In the genomic region with DNA sequence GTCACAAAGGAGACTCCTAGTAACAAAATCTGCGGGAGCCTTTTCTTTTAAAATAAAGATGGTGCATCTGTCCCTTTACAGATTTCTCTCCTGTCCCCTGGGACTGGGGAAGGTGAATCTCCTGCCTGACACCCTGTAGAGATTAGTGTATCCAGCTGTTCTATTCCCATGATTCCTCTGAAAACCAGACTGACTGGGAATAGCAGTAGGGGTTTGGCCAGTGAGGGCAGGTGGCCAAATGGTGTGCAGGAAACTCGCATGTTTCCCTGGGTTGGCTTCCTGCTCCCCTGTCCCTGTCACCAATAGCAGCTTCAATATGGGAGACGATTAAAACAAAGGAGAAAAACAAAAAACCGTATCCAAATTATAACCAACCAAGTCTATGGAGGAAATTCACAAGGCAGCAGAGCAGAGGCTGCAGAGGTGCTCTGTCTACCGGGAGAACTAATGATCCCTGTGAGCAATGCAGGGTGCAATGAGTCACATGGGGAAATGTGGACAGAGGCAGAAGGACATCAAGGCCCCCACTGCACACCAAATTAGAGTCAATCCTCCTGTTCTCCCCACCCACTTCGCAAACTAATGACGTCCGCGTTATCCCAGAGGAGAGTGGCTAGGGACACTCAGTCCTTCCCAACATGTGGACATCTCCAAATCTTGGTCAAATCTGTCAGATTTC, we compare ENCODE assay signal across 8 cellular contexts. TPM values are rescaled to one million over a fixed set of nuclear protein-coding genes. Genes with fewer than 3 reads are reported as not detected.
DNase-seq lines count a peak whose midpoint lies in the region; ATAC-seq, FAIRE-seq and TF ChIP-seq lines count a peak whose summit lies in the region.
"Not testable (repeated sequence)": the region's sequence is repeated elsewhere in the genome, so short reads cannot be mapped to it uniquely, and the experiment has no call there.

No MANE protein-coding gene starts in this region.

- H3K23ac ChIP-seq in H9 (ENCODE audit: insufficient read length, low read depth, low read length); H1 (ENCODE audit: insufficient read length): not testable (repeated sequence)

- not testable (repeated sequence) for H3K9me3 ChIP-seq in A549; H9 (ENCODE audit: control insufficient read depth, low read depth, low read length); SJCRH30 (replicated peaks); H1 (ENCODE audit: insufficient read depth in 2 of 2, low read depth in 1 of 2, low read length in 1 of 2); HepG2 (ENCODE audit: low read length)

- TF ChIP-seq CTCF in A549 (IDR thresholded peaks at IDR 0.05); H9 (conservative IDR thresholded peaks at IDR 0.05); H1 (IDR thresholded peaks at IDR 0.05; ENCODE audit: control extremely low read depth in 1 of 3, insufficient read depth in 1 of 3, low read depth in 1 of 3, low read length in 3 of 3); HepG2 (CRISPR knock-in tag; IDR thresholded peaks at IDR 0.05): not testable (repeated sequence)

- not testable (repeated sequence) for TF ChIP-seq POLR2A in A549 (IDR thresholded peaks at IDR 0.05; ENCODE audit: low read length); H1 (IDR thresholded peaks at IDR 0.05; ENCODE audit: control extremely low read depth in 1 of 2, low read depth in 2 of 2, low read length in 2 of 2); HepG2 (IDR thresholded peaks at IDR 0.05; ENCODE audit: insufficient read depth in 1 of 2, low read depth in 2 of 2, low read length in 2 of 2)

- intact Hi-C loops in HepG2 (cut with micrococcal nuclease; ENCODE audit: unreplicated experiment): not testable (repeated sequence)

- not testable (repeated sequence) for H3K27me3 ChIP-seq in H9 (ENCODE audit: insufficient read depth, low read length); SJCRH30; H1 (replicated peaks in 1 of 4; ENCODE audit: control insufficient read depth in 3 of 4, extremely low read depth in 1 of 4, insufficient read depth in 3 of 4, low read length in 3 of 4)
- peaks cover 0 to 15% of the 10 kb centered on the region in 2 experiments; a peak in 2 of 5 replicates for H3K27me3 ChIP-seq in HepG2 (ENCODE audit: control insufficient read depth in 1 of 2, insufficient read depth in 2 of 2, low read length in 2 of 2)

- H3K27me3 Mint-ChIP-seq in H9 (ENCODE audit: low read depth): peaks cover 15% of the 10 kb centered on the region

- not testable (repeated sequence) for TF ChIP-seq EP300 in A549 (IDR thresholded peaks at IDR 0.05); H1 (IDR thresholded peaks at IDR 0.05; ENCODE audit: borderline replicate concordance in 1 of 2, low read depth in 2 of 2, low read length in 2 of 2); HepG2 (IDR thresholded peaks at IDR 0.05; ENCODE audit: low read depth in 2 of 2, low read length in 2 of 2); HepG2 (CRISPR knock-in tag; IDR thresholded peaks at IDR 0.05; ENCODE audit: borderline replicate concordance)

- H3K4me2 ChIP-seq in A549; H9 (ENCODE audit: insufficient read depth, insufficient read length, low read length); H1 (ENCODE audit: insufficient read depth in 1 of 2, low read depth in 2 of 2, low read length in 2 of 2); HepG2 (ENCODE audit: low read depth, low read length): not testable (repeated sequence)

- H3K4me1 ChIP-seq in A549; H9 (ENCODE audit: insufficient read depth, low read length); SJCRH30; HepG2 (ENCODE audit: insufficient read depth, low read length): not testable (repeated sequence)
- peaks cover 7 to 10% (median 7%) of the 10 kb centered on the region in 4 experiments for H3K4me1 ChIP-seq in H1 (replicated peaks in 1 of 4; ENCODE audit: control insufficient read depth in 3 of 4, insufficient read depth in 4 of 4, low read length in 3 of 4)

- H2BK20ac ChIP-seq in H9 (ENCODE audit: low read depth, low read length, poor library complexity, severe bottlenecking): not testable (repeated sequence)
- peak overlapping the region; percentile 93; the same call in 1 of the 2 replicates for H2BK20ac ChIP-seq in H1 (ENCODE audit: low read length)

- not testable (repeated sequence) for H2BK15ac ChIP-seq in H9 (ENCODE audit: low read depth, low read length); H1 (ENCODE audit: low read length)

- BruUV-seq in HepG2 (replicated peaks; lab: Mats Ljungman, UMichigan): not testable (repeated sequence)

- H3K18ac ChIP-seq in H9 (ENCODE audit: insufficient read length, low read depth, low read length); H1 (ENCODE audit: extremely low read depth, low read length): not testable (repeated sequence)

- POLR2A ChIA-PET in A549 (lab: Yijun Ruan, JAX); HepG2 (lab: Yijun Ruan, JAX): not testable (repeated sequence)
- POLR2A ChIA-PET in H1 (lab: Charles Lee; ENCODE audit: partially characterized antibody): interaction anchor here (1.4 kb wide), 1 partner anchor 17 kb away, joined by 3 read pairs; the partner anchor contains the start of gene NAGK

- H3K27ac ChIP-seq in A549; H9 (ENCODE audit: insufficient read length, low read depth, low read length); SJCRH30; H1 (ENCODE audit: low read depth, low read length); HepG2 (ENCODE audit: extremely low read length, insufficient read depth, low read length): not testable (repeated sequence)

- not testable (repeated sequence) for H3K36me3 ChIP-seq in SJCRH30; H1 (ENCODE audit: control insufficient read depth in 2 of 4, insufficient read depth in 4 of 4, low read length in 3 of 4); HepG2 (replicated peaks in 1 of 2; ENCODE audit: control insufficient read depth in 1 of 2, insufficient read depth in 2 of 2, low read length in 2 of 2)

- H4K20me1 ChIP-seq in H9 (ENCODE audit: control insufficient read depth, insufficient read depth, insufficient read length); H1 (replicated peaks in 1 of 2; ENCODE audit: control insufficient read depth in 1 of 2, insufficient read depth in 2 of 2, low read length in 2 of 2); HepG2 (ENCODE audit: insufficient read depth, low read length): not testable (repeated sequence)

- not testable (repeated sequence) for H2BK5ac ChIP-seq in H9 (ENCODE audit: insufficient read length, low read length)
- H2BK5ac ChIP-seq in H1 (ENCODE audit: low read depth, low read length): peak overlapping the region; percentile 90; the same call in 1 of the 2 replicates

- not testable (repeated sequence) for H2BK12ac ChIP-seq in H9 (ENCODE audit: insufficient read length, low read depth, low read length)
- H2BK12ac ChIP-seq in H1 (ENCODE audit: low read depth, low read length): peak overlapping the region; percentile 60; the same call in 1 of the 2 replicates

- peak overlapping the region; percentile 18 to 87 (median 86); a peak in 3 of 7 replicates for H3K27ac Mint-ChIP-seq in H9

- H4K5ac ChIP-seq in H9 (ENCODE audit: insufficient read length, low read depth, low read length); H1 (ENCODE audit: insufficient read length, low read depth, low read length): not testable (repeated sequence)

- not testable (repeated sequence) for H3K14ac ChIP-seq in H9 (ENCODE audit: insufficient read depth, low read length); H1 (ENCODE audit: insufficient read length)

- H3T11ph ChIP-seq in H9 (ENCODE audit: low read length): not testable (repeated sequence)

- not testable (repeated sequence) for H2AK5ac ChIP-seq in H9 (ENCODE audit: insufficient read length, low read length)
- H2AK5ac ChIP-seq in H1 (ENCODE audit: low read depth, low read length): 0 out of 2 replicates have a peak overlapping the region, but pooled peaks have one; percentile 39

- H3K36me3 Mint-ChIP-seq in H9 (ENCODE audit: insufficient read depth in 1 of 3, low read depth in 3 of 3): not testable (repeated sequence)

- not testable (repeated sequence) for H2AFZ ChIP-seq in H9 (ENCODE audit: low read length); H1 (ENCODE audit: low read length); HepG2 (ENCODE audit: low read length)

- in situ Hi-C loops in HepG2 (cut with HindIII; ENCODE audit: extremely low pct_ligation_motif_present, low pct_unique_long_range_greater_than_20kb): not testable (repeated sequence)

- H3K79me2 ChIP-seq in H9 (ENCODE audit: insufficient read depth, low read length); H1 (ENCODE audit: control insufficient read depth in 1 of 2, insufficient read depth in 2 of 2, low read length in 2 of 2); HepG2 (ENCODE audit: insufficient read depth, low read length): not testable (repeated sequence)

- not testable (repeated sequence) for H4K8ac ChIP-seq in H9 (replicated peaks; ENCODE audit: insufficient read length, low read depth, low read length); H1 (ENCODE audit: extremely low read depth, insufficient read depth, low read length)

- H3K4me3 Mint-ChIP-seq in H9: peak overlapping the region in 1 of 2 experiments; percentile 11; a peak in 1 of 5 replicates

- not testable (repeated sequence) for H3K79me1 ChIP-seq in H9 (ENCODE audit: insufficient read depth, low read depth, low read length, poor library complexity, severe bottlenecking); H1 (ENCODE audit: low read depth, low read length)

- H3K4me1 Mint-ChIP-seq in H9: peaks cover 70 to 72% of the 10 kb centered on the region in 2 experiments

- H4K91ac ChIP-seq in H9 (ENCODE audit: insufficient read length, low read depth, low read length): not testable (repeated sequence)
- H4K91ac ChIP-seq in H1 (replicated peaks; ENCODE audit: insufficient read length, low read length): peak overlapping the region; percentile 93

- H3K9ac ChIP-seq in H9 (ENCODE audit: extremely low read depth, insufficient read length, low read length); H1 (replicated peaks in 1 of 4; ENCODE audit: extremely low read depth in 1 of 4, low read depth in 3 of 4, low read length in 3 of 4); HepG2 (ENCODE audit: insufficient read depth, low read depth, low read length): not testable (repeated sequence)

- WGBS in A549 (ENCODE audit: missing lambda C conversion rate): 60% methylated on average over 9 of the region's 9 CpGs
- no CpG with 5 or more reads among the region's 9 CpGs for WGBS in H9 (ENCODE audit: extremely low coverage, insufficient read length, low lambda C conversion rate)
- 66% methylated on average over 9 of the region's 9 CpGs; no CpG with 5 or more reads in 1 of the 2 experiments for WGBS in H1 (ENCODE audit: extremely low coverage in 1 of 2, insufficient coverage in 1 of 2, insufficient read length in 1 of 2, insufficient replicate concordance in 2 of 2, low coverage in 1 of 2, low lambda C conversion rate in 2 of 2, missing lambda C conversion rate in 1 of 2), 2 experiments
- 32% methylated on average over 9 of the region's 9 CpGs for WGBS in HepG2 (ENCODE audit: low lambda C conversion rate)

- H3K4me3 ChIP-seq in A549; SJCRH30; H1 (ENCODE audit: extremely low read depth in 1 of 4, insufficient read depth in 2 of 4, low read depth in 3 of 4, low read length in 4 of 4); HepG2 (replicated peaks in 1 of 3; ENCODE audit: insufficient read depth in 1 of 3, low read depth in 2 of 3, low read length in 3 of 3): not testable (repeated sequence)

- not testable (repeated sequence) for TF ChIP-seq RAD21 in A549 (conservative IDR thresholded peaks at IDR 0.05 in 1 of 2, IDR thresholded peaks at IDR 0.05 in 1 of 2); H1 (IDR thresholded peaks at IDR 0.05 in 1 of 2, conservative IDR thresholded peaks at IDR 0.05 in 1 of 2; ENCODE audit: low read depth in 2 of 2, low read length in 2 of 2); HepG2 (CRISPR knock-in tag; IDR thresholded peaks at IDR 0.05)

- peak; percentile 53 to 59 for ATAC-seq in A549
- peak; percentile 55 for ATAC-seq in HepG2

- CTCF ChIA-PET in A549 (lab: Yijun Ruan, JAX); HepG2 (lab: Yijun Ruan, JAX; ENCODE audit: low intra/inter-chr PET ratio, low total read pairs): not testable (repeated sequence)
- CTCF ChIA-PET in H1 (lab: Charles Lee; ENCODE audit: partially characterized antibody): interaction anchor here (1.7 kb wide), 1 partner anchor 67 kb away, joined by 4 read pairs; no protein-coding TSS in a partner anchor

- H3K23me2 ChIP-seq in H9 (ENCODE audit: insufficient read length, low read depth, low read length, poor library complexity, severe bottlenecking); H1 (ENCODE audit: low read depth, low read length): not testable (repeated sequence)

- H3K4ac ChIP-seq in H9 (ENCODE audit: low read depth, low read length); H1 (replicated peaks; ENCODE audit: insufficient read length, low read depth, low read length): not testable (repeated sequence)

- H2BK120ac ChIP-seq in H9 (ENCODE audit: low read depth, low read length, poor library complexity, severe bottlenecking); H1 (replicated peaks; ENCODE audit: low read depth, low read length): not testable (repeated sequence)

- FAIRE-seq in A549 (lab: Jason Lieb, UNC); H1 (lab: Jason Lieb, UNC); HepG2 (lab: Jason Lieb, UNC): not testable (repeated sequence)
- peak; percentile 48 for FAIRE-seq in urothelium cell line (lab: Jason Lieb, UNC)

- not testable (repeated sequence) for H3K56ac ChIP-seq in H9 (ENCODE audit: insufficient read length, low read depth, low read length); H1 (replicated peaks; ENCODE audit: insufficient read length, low read depth, low read length)

- not testable (repeated sequence) for DNase-seq in A549 (ENCODE audit: low read depth in 1 of 2, low spot score in 1 of 2); H9; H1 (ENCODE audit: low read depth in 1 of 2, low spot score in 2 of 2); HepG2 (ENCODE audit: low spot score); urothelium cell line (ENCODE audit: low spot score)
- DNase-seq in NCI-H146 treated with DMSO at 0.1 percent for 48 hours (lab: John Stamatoyannopoulos, UW; ENCODE audit: unreplicated experiment): peak; percentile 30
- DNase-seq in NCI-H524 (lab: John Stamatoyannopoulos, UW): peak; percentile 10 to 81
- peak; percentile 42 to 68 for DNase-seq in SJCRH30

- H3K9me3 Mint-ChIP-seq in H9: not testable (repeated sequence)

RNA-seq across cellular contexts. Expression of gene NAGK, which starts 17.0 kb away (rescaled TPM):
- polyA plus RNA-seq in A549 (2011; rRNA removed) (41.2 and 42.2 TPM in 2 replicates), A549 (2017; fragmentation: RNase III; extraction: RNeasy Plus Mini Kit Qiagen cat#74134 plus additional on column Dnase treatment) (93.6 to 134 TPM (median 119 TPM) in 3 replicates), H1 (2011; rRNA removed) (57.9 and 67.8 TPM in 2 replicates), HepG2 (2011; rRNA removed) (24.4 and 32.1 TPM in 2 replicates)
- 61.5 and 66.0 TPM in 2 replicates for polyA plus RNA-seq in A549 (2012; cell fraction: cytosol; rRNA removed)
- 94.0 and 105 TPM in 2 replicates for polyA plus RNA-seq in A549 (2012; cell fraction: nucleus; rRNA removed)
- 35.5 and 36.3 TPM in 2 replicates for polyA minus RNA-seq in A549 (2011; rRNA and poly(A)+ RNA removed)
- total RNA-seq in H9 (2021) (74.4 and 75.1 TPM in 2 replicates), HepG2 (2016; rRNA removed; fragmentation: Illumina TruSeq; extraction: Trizol) (29.8 and 35.2 TPM in 2 replicates)
- total RNA-seq in SJCRH30 (2014; rRNA removed; shearing (Covaris generic)): 46.8 and 49.3 TPM in 2 replicates
- 59.9 and 62.2 TPM in 2 replicates for total RNA-seq in H1 (2021; fragmentation: NEBNext Ultra II Directional; extraction: Animal tissue kit (Norgen Biotek cat#: 25700))
- 63.9 TPM for polyA plus RNA-seq in H1 (2011; cell fraction: cytosol; rRNA removed)
- 75.4 TPM for polyA plus RNA-seq in H1 (2011; cell fraction: nucleus; rRNA removed)
- 53.2 to 66.3 TPM (median 60.8 TPM) in 4 replicates for polyA plus RNA-seq in H1 (2012, experiment 1 of 2)
- 36.9 TPM for polyA plus RNA-seq in H1 (2012, experiment 2 of 2)
- 68.3 TPM for polyA plus RNA-seq in H1 (2013, experiment 1 of 2)
- 67.6 TPM for polyA plus RNA-seq in H1 (2013, experiment 2 of 2)
- polyA minus RNA-seq in H1 (2011; rRNA and poly(A)+ RNA removed): 26.1 and 42.8 TPM in 2 replicates
- 21.1 TPM for polyA minus RNA-seq in H1 (2011; cell fraction: cytosol; rRNA and poly(A)+ RNA removed)
- polyA minus RNA-seq in H1 (2011; cell fraction: nucleus; rRNA and poly(A)+ RNA removed): 40.8 TPM
- 16.7 and 20.4 TPM in 2 replicates for total RNA-seq in HepG2 (2016; cell fraction: cytosol; rRNA removed; fragmentation: Illumina TruSeq; extraction: Trizol; ENCODE audit: low read depth)
- total RNA-seq in HepG2 (2016; cell fraction: insoluble cytoplasmic fraction; rRNA removed; fragmentation: Illumina TruSeq; extraction: Trizol): 28.4 and 34.5 TPM in 2 replicates
- total RNA-seq in HepG2 (2016; cell fraction: membrane; rRNA removed; fragmentation: Illumina TruSeq; extraction: Trizol): 16.2 and 19.4 TPM in 2 replicates
- total RNA-seq in HepG2 (2016; cell fraction: nucleus; rRNA removed; fragmentation: Illumina TruSeq; extraction: Trizol): 25.1 and 33.7 TPM in 2 replicates
- polyA plus RNA-seq in HepG2 (2011; cell fraction: cytosol; rRNA removed): 26.2 and 27.6 TPM in 2 replicates
- polyA plus RNA-seq in HepG2 (2011; cell fraction: nucleus; rRNA removed): 79.7 and 80.0 TPM in 2 replicates
- 21.9 and 25.9 TPM in 2 replicates for polyA plus RNA-seq in HepG2 (2012)
- polyA plus RNA-seq in HepG2 (2016; cell fraction: cytosol; fragmentation: Illumina TruSeq; extraction: Trizol; ENCODE audit: low read depth): 13.2 and 15.1 TPM in 2 replicates
- 36.5 and 39.9 TPM in 2 replicates for polyA plus RNA-seq in HepG2 (2016; cell fraction: insoluble cytoplasmic fraction; fragmentation: Illumina TruSeq; extraction: Trizol; ENCODE audit: low read depth)
- polyA plus RNA-seq in HepG2 (2016; cell fraction: membrane; fragmentation: Illumina TruSeq; extraction: Trizol; ENCODE audit: low read depth): 11.9 and 13.2 TPM in 2 replicates
- 64.5 and 73.2 TPM in 2 replicates for polyA plus RNA-seq in HepG2 (2016; cell fraction: nucleus; fragmentation: Illumina TruSeq; extraction: Trizol; ENCODE audit: insufficient read depth, low read depth)
- 27.8 and 45.7 TPM in 2 replicates for polyA minus RNA-seq in HepG2 (2011; rRNA and poly(A)+ RNA removed; ENCODE audit: low replicate concordance)
- polyA minus RNA-seq in HepG2 (2011; cell fraction: cytosol; rRNA and poly(A)+ RNA removed): 7.1 and 10.9 TPM in 2 replicates
- 54.0 and 54.8 TPM in 2 replicates for polyA minus RNA-seq in HepG2 (2011; cell fraction: nucleus; rRNA and poly(A)+ RNA removed)

RNA-seq across cellular contexts. Expression of gene MCEE, which starts 44.6 kb away (rescaled TPM):
- polyA plus RNA-seq in A549 (2011; rRNA removed): 15.8 and 17.7 TPM in 2 replicates
- polyA plus RNA-seq in A549 (2012; cell fraction: cytosol; rRNA removed): 6.0 and 6.5 TPM in 2 replicates
- polyA plus RNA-seq in A549 (2012; cell fraction: nucleus; rRNA removed): 5.1 and 5.7 TPM in 2 replicates
- polyA plus RNA-seq in A549 (2017; fragmentation: RNase III; extraction: RNeasy Plus Mini Kit Qiagen cat#74134 plus additional on column Dnase treatment): 9.7 to 10.7 TPM (median 10.3 TPM) in 3 replicates
- polyA minus RNA-seq in A549 (2011; rRNA and poly(A)+ RNA removed): 4.2 and 5.2 TPM in 2 replicates
- total RNA-seq in H9 (2021): 12.5 and 13.7 TPM in 2 replicates
- total RNA-seq in SJCRH30 (2014; rRNA removed; shearing (Covaris generic)): 11.5 and 12.7 TPM in 2 replicates
- 14.1 and 15.5 TPM in 2 replicates for total RNA-seq in H1 (2021; fragmentation: NEBNext Ultra II Directional; extraction: Animal tissue kit (Norgen Biotek cat#: 25700))
- 6.5 and 7.3 TPM in 2 replicates for polyA plus RNA-seq in H1 (2011; rRNA removed)
- 10.7 TPM for polyA plus RNA-seq in H1 (2011; cell fraction: cytosol; rRNA removed)
- polyA plus RNA-seq in H1 (2011; cell fraction: nucleus; rRNA removed): 10.2 TPM
- polyA plus RNA-seq in H1 (2012, experiment 1 of 2): 11.5 to 20.4 TPM (median 12.3 TPM) in 4 replicates
- 7.1 TPM for polyA plus RNA-seq in H1 (2012, experiment 2 of 2)
- polyA plus RNA-seq in H1 (2013, experiment 1 of 2): 15.2 TPM
- polyA plus RNA-seq in H1 (2013, experiment 2 of 2): 14.7 TPM
- polyA minus RNA-seq in H1 (2011; rRNA and poly(A)+ RNA removed): 3.6 and 5.9 TPM in 2 replicates
- polyA minus RNA-seq in H1 (2011; cell fraction: cytosol; rRNA and poly(A)+ RNA removed): 5.8 TPM
- polyA minus RNA-seq in H1 (2011; cell fraction: nucleus; rRNA and poly(A)+ RNA removed): 10.0 TPM
- total RNA-seq in HepG2 (2016; rRNA removed; fragmentation: Illumina TruSeq; extraction: Trizol): 56.1 and 66.9 TPM in 2 replicates
- total RNA-seq in HepG2 (2016; cell fraction: cytosol; rRNA removed; fragmentation: Illumina TruSeq; extraction: Trizol; ENCODE audit: low read depth): 22.7 and 26.1 TPM in 2 replicates
- total RNA-seq in HepG2 (2016; cell fraction: insoluble cytoplasmic fraction; rRNA removed; fragmentation: Illumina TruSeq; extraction: Trizol): 61.5 and 66.5 TPM in 2 replicates
- 35.2 and 36.9 TPM in 2 replicates for total RNA-seq in HepG2 (2016; cell fraction: membrane; rRNA removed; fragmentation: Illumina TruSeq; extraction: Trizol)
- 77.4 and 90.5 TPM in 2 replicates for total RNA-seq in HepG2 (2016; cell fraction: nucleus; rRNA removed; fragmentation: Illumina TruSeq; extraction: Trizol)
- 23.5 and 32.0 TPM in 2 replicates for polyA plus RNA-seq in HepG2 (2011; rRNA removed)
- 15.9 and 19.6 TPM in 2 replicates for polyA plus RNA-seq in HepG2 (2011; cell fraction: cytosol; rRNA removed)
- 35.0 and 56.3 TPM in 2 replicates for polyA plus RNA-seq in HepG2 (2011; cell fraction: nucleus; rRNA removed)
- 27.8 and 41.9 TPM in 2 replicates for polyA plus RNA-seq in HepG2 (2012)
- polyA plus RNA-seq in HepG2 (2016; cell fraction: cytosol; fragmentation: Illumina TruSeq; extraction: Trizol; ENCODE audit: low read depth): 23.8 and 24.1 TPM in 2 replicates
- 52.5 and 59.2 TPM in 2 replicates for polyA plus RNA-seq in HepG2 (2016; cell fraction: insoluble cytoplasmic fraction; fragmentation: Illumina TruSeq; extraction: Trizol; ENCODE audit: low read depth)
- 25.0 and 27.3 TPM in 2 replicates for polyA plus RNA-seq in HepG2 (2016; cell fraction: membrane; fragmentation: Illumina TruSeq; extraction: Trizol; ENCODE audit: low read depth)
- 106 and 118 TPM in 2 replicates for polyA plus RNA-seq in HepG2 (2016; cell fraction: nucleus; fragmentation: Illumina TruSeq; extraction: Trizol; ENCODE audit: insufficient read depth, low read depth)
- polyA minus RNA-seq in HepG2 (2011; rRNA and poly(A)+ RNA removed; ENCODE audit: low replicate concordance): 8.4 and 24.6 TPM in 2 replicates
- polyA minus RNA-seq in HepG2 (2011; cell fraction: cytosol; rRNA and poly(A)+ RNA removed): 7.8 and 11.8 TPM in 2 replicates
- 42.6 and 78.7 TPM in 2 replicates for polyA minus RNA-seq in HepG2 (2011; cell fraction: nucleus; rRNA and poly(A)+ RNA removed)

RNA-seq across cellular contexts. Expression of gene MPHOSPH10, which starts 45.0 kb away (rescaled TPM):
- 25.9 and 51.7 TPM in 2 replicates for polyA plus RNA-seq in A549 (2011; rRNA removed)
- polyA plus RNA-seq in A549 (2012; cell fraction: cytosol; rRNA removed): 7.9 and 10.6 TPM in 2 replicates
- polyA plus RNA-seq in A549 (2012; cell fraction: nucleus; rRNA removed): 6.7 and 11.1 TPM in 2 replicates
- 39.2 to 43.8 TPM (median 41.1 TPM) in 3 replicates for polyA plus RNA-seq in A549 (2017; fragmentation: RNase III; extraction: RNeasy Plus Mini Kit Qiagen cat#74134 plus additional on column Dnase treatment)
- 10.0 and 10.1 TPM in 2 replicates for polyA minus RNA-seq in A549 (2011; rRNA and poly(A)+ RNA removed)
- 42.1 and 45.6 TPM in 2 replicates for total RNA-seq in H9 (2021)
- 61.1 and 71.0 TPM in 2 replicates for total RNA-seq in SJCRH30 (2014; rRNA removed; shearing (Covaris generic))
- total RNA-seq in H1 (2021; fragmentation: NEBNext Ultra II Directional; extraction: Animal tissue kit (Norgen Biotek cat#: 25700)): 39.1 and 42.8 TPM in 2 replicates
- 4.0 and 4.5 TPM in 2 replicates for polyA plus RNA-seq in H1 (2011; rRNA removed)
- polyA plus RNA-seq in H1 (2011; cell fraction: cytosol; rRNA removed): 15.0 TPM
- 5.1 TPM for polyA plus RNA-seq in H1 (2011; cell fraction: nucleus; rRNA removed)
- polyA plus RNA-seq in H1 (2012, experiment 1 of 2): 13.8 to 32.5 TPM (median 16.9 TPM) in 4 replicates
- 2.8 TPM for polyA plus RNA-seq in H1 (2012, experiment 2 of 2)
- polyA plus RNA-seq in H1 (2013, experiment 1 of 2): 44.7 TPM
- 43.6 TPM for polyA plus RNA-seq in H1 (2013, experiment 2 of 2)
- 4.1 and 4.6 TPM in 2 replicates for polyA minus RNA-seq in H1 (2011; rRNA and poly(A)+ RNA removed)
- 9.7 TPM for polyA minus RNA-seq in H1 (2011; cell fraction: cytosol; rRNA and poly(A)+ RNA removed)
- 13.5 TPM for polyA minus RNA-seq in H1 (2011; cell fraction: nucleus; rRNA and poly(A)+ RNA removed)
- total RNA-seq in HepG2 (2016; rRNA removed; fragmentation: Illumina TruSeq; extraction: Trizol): 137 and 201 TPM in 2 replicates
- 24.8 and 26.8 TPM in 2 replicates for total RNA-seq in HepG2 (2016; cell fraction: cytosol; rRNA removed; fragmentation: Illumina TruSeq; extraction: Trizol; ENCODE audit: low read depth)
- total RNA-seq in HepG2 (2016; cell fraction: insoluble cytoplasmic fraction; rRNA removed; fragmentation: Illumina TruSeq; extraction: Trizol): 141 and 201 TPM in 2 replicates
- 59.1 and 67.5 TPM in 2 replicates for total RNA-seq in HepG2 (2016; cell fraction: membrane; rRNA removed; fragmentation: Illumina TruSeq; extraction: Trizol)
- 97.8 and 104 TPM in 2 replicates for total RNA-seq in HepG2 (2016; cell fraction: nucleus; rRNA removed; fragmentation: Illumina TruSeq; extraction: Trizol)
- polyA plus RNA-seq in HepG2 (2011; rRNA removed): 21.4 and 37.8 TPM in 2 replicates
- 12.6 and 13.9 TPM in 2 replicates for polyA plus RNA-seq in HepG2 (2011; cell fraction: cytosol; rRNA removed)
- polyA plus RNA-seq in HepG2 (2011; cell fraction: nucleus; rRNA removed): 27.5 and 27.6 TPM in 2 replicates
- 40.5 and 55.7 TPM in 2 replicates for polyA plus RNA-seq in HepG2 (2012)
- 11.5 and 12.0 TPM in 2 replicates for polyA plus RNA-seq in HepG2 (2016; cell fraction: cytosol; fragmentation: Illumina TruSeq; extraction: Trizol; ENCODE audit: low read depth)
- 227 and 245 TPM in 2 replicates for polyA plus RNA-seq in HepG2 (2016; cell fraction: insoluble cytoplasmic fraction; fragmentation: Illumina TruSeq; extraction: Trizol; ENCODE audit: low read depth)
- polyA plus RNA-seq in HepG2 (2016; cell fraction: membrane; fragmentation: Illumina TruSeq; extraction: Trizol; ENCODE audit: low read depth): 34.6 and 35.3 TPM in 2 replicates
- polyA plus RNA-seq in HepG2 (2016; cell fraction: nucleus; fragmentation: Illumina TruSeq; extraction: Trizol; ENCODE audit: insufficient read depth, low read depth): 171 and 172 TPM in 2 replicates
- polyA minus RNA-seq in HepG2 (2011; rRNA and poly(A)+ RNA removed; ENCODE audit: low replicate concordance): 10.5 and 15.8 TPM in 2 replicates
- 21.2 and 26.5 TPM in 2 replicates for polyA minus RNA-seq in HepG2 (2011; cell fraction: cytosol; rRNA and poly(A)+ RNA removed)
- 78.7 and 82.7 TPM in 2 replicates for polyA minus RNA-seq in HepG2 (2011; cell fraction: nucleus; rRNA and poly(A)+ RNA removed)
